ENCODE assay signal across 9 cellular contexts in genomic region chr4:20251796-20252655, GRCh38. TPM values are rescaled to one million over a fixed set of nuclear protein-coding genes. Genes with fewer than 3 reads are reported as not detected.
DNase-seq lines count a peak whose midpoint lies in the region; ATAC-seq and TF ChIP-seq lines count a peak whose summit lies in the region.
"Had no signal": no experiment of that assay in that cellular context is flagged by ENCODE, and none has a peak within 500 bp of the region (broad histone marks: within the 10 kb centered on the region; RNA-seq: fewer than 3 reads in every experiment).

A gene with protein sequence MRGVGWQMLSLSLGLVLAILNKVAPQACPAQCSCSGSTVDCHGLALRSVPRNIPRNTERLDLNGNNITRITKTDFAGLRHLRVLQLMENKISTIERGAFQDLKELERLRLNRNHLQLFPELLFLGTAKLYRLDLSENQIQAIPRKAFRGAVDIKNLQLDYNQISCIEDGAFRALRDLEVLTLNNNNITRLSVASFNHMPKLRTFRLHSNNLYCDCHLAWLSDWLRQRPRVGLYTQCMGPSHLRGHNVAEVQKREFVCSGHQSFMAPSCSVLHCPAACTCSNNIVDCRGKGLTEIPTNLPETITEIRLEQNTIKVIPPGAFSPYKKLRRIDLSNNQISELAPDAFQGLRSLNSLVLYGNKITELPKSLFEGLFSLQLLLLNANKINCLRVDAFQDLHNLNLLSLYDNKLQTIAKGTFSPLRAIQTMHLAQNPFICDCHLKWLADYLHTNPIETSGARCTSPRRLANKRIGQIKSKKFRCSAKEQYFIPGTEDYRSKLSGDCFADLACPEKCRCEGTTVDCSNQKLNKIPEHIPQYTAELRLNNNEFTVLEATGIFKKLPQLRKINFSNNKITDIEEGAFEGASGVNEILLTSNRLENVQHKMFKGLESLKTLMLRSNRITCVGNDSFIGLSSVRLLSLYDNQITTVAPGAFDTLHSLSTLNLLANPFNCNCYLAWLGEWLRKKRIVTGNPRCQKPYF (N-terminal part only) (plus strand): TSS chr4:20251905. CDS start chr4:20253816, 1,911 bp downstream.

- intact Hi-C loops in right cardiac atrium (cut with DNase I) (loop anchor here in 1 of 4 donors (10.0 kb wide), 1 partner anchor 1027 kb away; no protein-coding TSS in a partner anchor), psoas muscle (cut with DNase I) (no loop called here)

- no peaks in the 10 kb centered on the region for H3K36me3 ChIP-seq in psoas muscle (ENCODE audit: insufficient read depth in 1 of 2, low read depth in 1 of 2)

- DNase-seq in COLO829 (ENCODE audit: low spot score) (peak; percentile 63), NCI-H526 treated with DMSO at 0.1 percent for 48 hours (lab: John Stamatoyannopoulos, UW) (peak; percentile 76), amygdala (lab: John Stamatoyannopoulos, UW) (peak in 48 of 56 donors; percentile 7 to 85 (median 54)), right cardiac atrium (peak; percentile 87 to 94 (median 93)), psoas muscle (peak; percentile 83 to 90)
- no peak for DNase-seq in stimulated activated naive CD4-positive, alpha-beta T cell treated with Interleukin-2 at 50 U/mL for 16 hours (lab: John Stamatoyannopoulos, UW)

- no peaks in the 10 kb centered on the region for H3K27me3 ChIP-seq in right cardiac atrium (ENCODE audit: control insufficient read depth, insufficient read depth)
- H3K27me3 ChIP-seq in psoas muscle (ENCODE audit: insufficient read depth in 3 of 3, low read length in 2 of 3): peaks cover 0 to 35% (median 21%) of the 10 kb centered on the region in 3 donors

- WGBS in right cardiac atrium: under 1% methylated on average over 85 of the region's 85 CpGs
- 0 to 1% (median 1%) methylated on average over 39 to 85 of the region's 85 CpGs for WGBS in psoas muscle, 3 donors

- H3K27ac ChIP-seq in right cardiac atrium (ENCODE audit: low read length) (peak within 1 kb of the TSS; percentile 9), psoas muscle (peak within 1 kb of the TSS; percentile 64)

- H3K4me1 ChIP-seq in right cardiac atrium (ENCODE audit: control insufficient read depth, insufficient read depth, low read length): no peaks in the 10 kb centered on the region
- peaks cover 4% of the 10 kb centered on the region for H3K4me1 ChIP-seq in psoas muscle

- H3K4me3 ChIP-seq in right cardiac atrium (ENCODE audit: low read length) (peak within 1 kb of the TSS; percentile 37), psoas muscle (peak within 1 kb of the TSS; percentile 77)

- H3K9me3 ChIP-seq in right cardiac atrium (ENCODE audit: control insufficient read depth, low read length) (no peaks in the 10 kb centered on the region), psoas muscle (no peaks in the 10 kb centered on the region)

- peak; percentile 64 for ATAC-seq in GM19397 (IDR thresholded peaks at IDR 0.05; ENCODE audit: unreplicated experiment)
- ATAC-seq in HG03432 (IDR thresholded peaks at IDR 0.05; ENCODE audit: unreplicated experiment): peak; percentile 85
- peak; percentile 94 to 95 for ATAC-seq in right cardiac atrium
- ATAC-seq in psoas muscle: peak; percentile 88 to 93 (median 90)

- TF ChIP-seq CTCF in psoas muscle (IDR thresholded peaks at IDR 0.05): no peak

RNA-seq across cellular contexts. Expression of the gene that starts here (rescaled TPM):
- total RNA-seq in right cardiac atrium: 10 to 100 TPM; 10.2 to 13.8 (median 10.9) TPM
- 2.9 TPM for polyA plus RNA-seq in right cardiac atrium
- 1 to 10 TPM; 4.7 to 9.0 (median 6.1) TPM for total RNA-seq in psoas muscle
- 1 to 10 TPM in 2 of 3 donors, under 1 TPM in 1; 0.22 to 2.5 (median 1.4) TPM for polyA plus RNA-seq in psoas muscle
- total RNA-seq: T-helper 2 cell treated with Interferon-gamma antibody and Interleukin-4, amounts not matched to agents 100 ng/mL and 5 ng/mL, for 36 hours had no signal
